ENCODE assay signal across 8 cellular contexts in genomic region chr6:170554086-170554887, GRCh38. TPM values are rescaled to one million over a fixed set of nuclear protein-coding genes. Genes with fewer than 3 reads are reported as not detected.
DNase-seq lines count a peak whose midpoint lies in the region; ATAC-seq and TF ChIP-seq lines count a peak whose summit lies in the region.

Gene TBP, plus strand, starts transcription at chr6:170554369. Its CDS starts 2,661 bp downstream, at chr6:170557030.

- no peak for TF ChIP-seq CTCF in IMR-90 (conservative IDR thresholded peaks at IDR 0.05; ENCODE audit: low read depth, low read length)
- no peak for TF ChIP-seq CTCF in OCI-LY7 (conservative IDR thresholded peaks at IDR 0.05; ENCODE audit: low read length)

- H4K5ac ChIP-seq in IMR-90 (ENCODE audit: low read depth, low read length), result peak within 1 kb of the TSS; percentile 92

- H4K20me1 ChIP-seq in IMR-90 (ENCODE audit: insufficient read depth, low read length) (peaks cover 31% of the 10 kb centered on the region), OCI-LY7 (ENCODE audit: insufficient read depth, low read length) (peaks cover 36% of the 10 kb centered on the region)

- WGBS in IMR-90 (ENCODE audit: extremely low coverage in 2 of 2, insufficient read length in 1 of 2), 2 experiments, result 0% methylated on average over 17 of the region's 48 CpGs; no CpG with 5 or more reads in 1 of the 2 experiments

- DNase-seq in DMS114 treated with DMSO at 0.1 percent for 48 hours (lab: John Stamatoyannopoulos, UW; ENCODE audit: unreplicated experiment) (peak; percentile 91), IMR-90 (peak; percentile 99), OCI-LY7 (ENCODE audit: low spot score) (peak; percentile 98), activated T-cell treated with anti-CD3 and anti-CD28 coated beads for 1 hour (ENCODE audit: low read depth) (peak; percentile 89), epidermal melanocyte (ENCODE audit: insufficient read length, low spot score) (peak; percentile 88), midbrain (lab: John Stamatoyannopoulos, UW) (peak; percentile 99)
- DNase-seq in stimulated activated CD8-positive, alpha-beta memory T cell treated with anti-CD3 and anti-CD28 coated beads, Interleukin-2, amount 100 ng/mL, for 1 hour (ENCODE audit: low read depth in 2 of 2), result peak; percentile 93 to 96

- no peak within 1 kb of the TSS for H2BK20ac ChIP-seq in IMR-90 (ENCODE audit: low read depth, low read length)

- H3K4me3 ChIP-seq in IMR-90 (ENCODE audit: insufficient read depth, low read depth, low read length) (peak within 1 kb of the TSS; percentile 70), OCI-LY7 (ENCODE audit: low read depth, low read length, poor library complexity, severe bottlenecking) (peak within 1 kb of the TSS; percentile 100)

- H3K4ac ChIP-seq in IMR-90 (ENCODE audit: low read depth, low read length), result peak within 1 kb of the TSS; percentile 67

- peak within 1 kb of the TSS; percentile 76 for H2BK5ac ChIP-seq in IMR-90 (ENCODE audit: low read depth, low read length, poor library complexity, severe bottlenecking)

- no peaks in the 10 kb centered on the region for H3K9me1 ChIP-seq in IMR-90 (ENCODE audit: insufficient read depth, low read length)

- ATAC-seq in GM21529 (IDR thresholded peaks at IDR 0.05; ENCODE audit: unreplicated experiment), result peak; percentile 95
- peak; percentile 94 for ATAC-seq in IMR-90 (ENCODE audit: low read depth)

- H2AK9ac ChIP-seq in IMR-90 (replicated peaks; ENCODE audit: low read depth, low read length, poor library complexity), result peak within 1 kb of the TSS; percentile 37

- intact Hi-C loops in IMR-90 (cut with micrococcal nuclease), result no loop called here
- intact Hi-C loops in OCI-LY7 (cut with micrococcal nuclease; ENCODE audit: unreplicated experiment), result loop anchor here (1.0 to 10.0 kb wide), 3 partner anchors 30 to 852 kb away; partner anchors contain the start of genes C6orf120, FAM120B, PDCD2 and WDR27

- POLR2A ChIA-PET in IMR-90 (lab: Charles Lee; ENCODE audit: unreplicated experiment), result no interaction called here
- POLR2A ChIA-PET in OCI-LY7 (lab: Charles Lee), result interaction anchor here (0.8 to 3.1 kb wide), 6 partner anchors 13 to 803 kb away, joined by 3 to 13 read pairs (median 4); partner anchors contain the start of genes DYNLT2, ERMARD and PDCD2

- in situ Hi-C loops in IMR-90 (cut with MboI; ENCODE audit: low sequenced_read_pairs), result no loop called here

- no peaks in the 10 kb centered on the region; the same call in 1 of the 2 replicates for H3K4me1 ChIP-seq in IMR-90 (ENCODE audit: control insufficient read depth, insufficient read depth, low read length)
- peaks cover 38% of the 10 kb centered on the region for H3K4me1 ChIP-seq in OCI-LY7 (ENCODE audit: insufficient read depth, low read length, poor library complexity, severe bottlenecking)

- peak within 1 kb of the TSS; percentile 96 for H3K4me2 ChIP-seq in IMR-90 (ENCODE audit: low read depth, low read length)
- H3K4me2 ChIP-seq in OCI-LY7 (ENCODE audit: low read length), result peak within 1 kb of the TSS; percentile 96

- no peak for TF ChIP-seq RAD21 in IMR-90 (IDR thresholded peaks at IDR 0.05; ENCODE audit: low read length)

- peak within 1 kb of the TSS; percentile 35; the same call in 1 of the 3 replicates for H2BK15ac ChIP-seq in IMR-90 (ENCODE audit: low read depth, low read length)

- H3K9ac ChIP-seq in IMR-90 (ENCODE audit: low read depth, low read length), result peak within 1 kb of the TSS; percentile 93

- peak within 1 kb of the TSS; percentile 90 to 94 for H4K8ac ChIP-seq in IMR-90 (ENCODE audit: low read depth in 2 of 2, low read length in 2 of 2)

- peak within 1 kb of the TSS; percentile 47 for H3K23ac ChIP-seq in IMR-90 (ENCODE audit: low read depth, low read length)

- peak within 1 kb of the TSS; percentile 39 for H3K14ac ChIP-seq in IMR-90 (replicated peaks; ENCODE audit: low read depth, low read length)

- BruUV-seq in IMR-90 (replicated peaks; lab: Mats Ljungman, UMichigan) (TSS peak; percentile 83), OCI-LY7 (replicated peaks; lab: Mats Ljungman, UMichigan) (TSS peak; percentile 71)

- no peaks in the 10 kb centered on the region for H3K27me3 ChIP-seq in IMR-90 (ENCODE audit: control insufficient read depth, insufficient read depth, low read length)

- peak within 1 kb of the TSS; percentile 92 for H2AFZ ChIP-seq in IMR-90 (replicated peaks; ENCODE audit: low read length, poor library complexity)
- peak within 1 kb of the TSS; percentile 99 for H2AFZ ChIP-seq in OCI-LY7 (ENCODE audit: low read length)

- H3K9me3 ChIP-seq in IMR-90 (ENCODE audit: control insufficient read depth, insufficient read depth, low read length) (no peaks in the 10 kb centered on the region), OCI-LY7 (ENCODE audit: low read length) (no peaks in the 10 kb centered on the region)

- H3K27ac ChIP-seq in IMR-90 (ENCODE audit: insufficient read depth, low read length), result peak within 1 kb of the TSS; percentile 90
- H3K27ac ChIP-seq in OCI-LY7 (ENCODE audit: low read depth, low read length, poor library complexity, severe bottlenecking), result peak within 1 kb of the TSS; percentile 81

- H4K91ac ChIP-seq in IMR-90 (ENCODE audit: insufficient read depth, low read depth, low read length), result peak within 1 kb of the TSS; percentile 35

- CTCF ChIA-PET in IMR-90 (lab: Yijun Ruan, JAX) (no interaction called here), OCI-LY7 (lab: Charles Lee; ENCODE audit: unreplicated experiment) (interaction anchor here (1.0 kb wide), 1 partner anchor 805 kb away, joined by 3 read pairs; no protein-coding TSS in a partner anchor)

- H3K9me2 ChIP-seq in OCI-LY7 (ENCODE audit: insufficient read depth, low read length), result no peaks in the 10 kb centered on the region

- H3K36me3 ChIP-seq in IMR-90 (ENCODE audit: control insufficient read depth, insufficient read depth, low read length) (peaks cover 4% of the 10 kb centered on the region), OCI-LY7 (ENCODE audit: insufficient read depth, low read length) (peaks cover 53% of the 10 kb centered on the region)

- dilution Hi-C loops in IMR-90 (cut with HindIII; ENCODE audit: low sequenced_read_pairs, unreplicated experiment), result no loop called here

- H3K79me1 ChIP-seq in IMR-90 (ENCODE audit: low read depth in 1 of 2, low read length in 2 of 2), result peaks cover 4 to 15% of the 10 kb centered on the region in 2 experiments; a peak in 2 of 4 replicates

- peak; percentile 65 for TF ChIP-seq POLR2A in IMR-90 (IDR thresholded peaks at IDR 0.05; ENCODE audit: low read depth, low read length)

- peak within 1 kb of the TSS; percentile 63; the same call in 1 of the 2 replicates for H3K56ac ChIP-seq in IMR-90 (ENCODE audit: extremely low read depth, insufficient read depth, low read length)

- H3K18ac ChIP-seq in IMR-90 (ENCODE audit: low read depth, low read length), result peak within 1 kb of the TSS; percentile 28

- H2BK120ac ChIP-seq in IMR-90 (ENCODE audit: low read depth, low read length), result 0 out of 2 replicates have a peak within 1 kb of the TSS, but pooled peaks have one; percentile 9

- peaks cover 91% of the 10 kb centered on the region for H3K79me2 ChIP-seq in OCI-LY7 (ENCODE audit: insufficient read depth, low read depth, low read length)

- peak within 1 kb of the TSS; percentile 54; the same call in 1 of the 2 replicates for H2AK5ac ChIP-seq in IMR-90 (ENCODE audit: low read depth, low read length)

TF ChIP-seq in IMR-90, 13 proteins besides CTCF, POLR2A, EP300 and RAD21:
- peak; percentile 64; the same call in 1 of the 2 replicates for TF ChIP-seq MXI1 (IDR thresholded peaks at IDR 0.05; ENCODE audit: borderline replicate concordance, low read depth, low read length)
- TF ChIP-seq MAZ (IDR thresholded peaks at IDR 0.05; ENCODE audit: borderline replicate concordance, low read depth, low read length), result peak; percentile 88; the same call in 1 of the 2 replicates
- TF ChIP-seq BHLHE40 (IDR thresholded peaks at IDR 0.05; ENCODE audit: low read depth, low read length), result no peak; the same call in 1 of the 2 replicates
- no peak for TF ChIP-seq FOS (IDR thresholded peaks at IDR 0.05; ENCODE audit: low read depth, low read length)
- no peak for TF ChIP-seq SMC3 (IDR thresholded peaks at IDR 0.05; ENCODE audit: low read depth, low read length)
- TF ChIP-seq, protein P1, sequence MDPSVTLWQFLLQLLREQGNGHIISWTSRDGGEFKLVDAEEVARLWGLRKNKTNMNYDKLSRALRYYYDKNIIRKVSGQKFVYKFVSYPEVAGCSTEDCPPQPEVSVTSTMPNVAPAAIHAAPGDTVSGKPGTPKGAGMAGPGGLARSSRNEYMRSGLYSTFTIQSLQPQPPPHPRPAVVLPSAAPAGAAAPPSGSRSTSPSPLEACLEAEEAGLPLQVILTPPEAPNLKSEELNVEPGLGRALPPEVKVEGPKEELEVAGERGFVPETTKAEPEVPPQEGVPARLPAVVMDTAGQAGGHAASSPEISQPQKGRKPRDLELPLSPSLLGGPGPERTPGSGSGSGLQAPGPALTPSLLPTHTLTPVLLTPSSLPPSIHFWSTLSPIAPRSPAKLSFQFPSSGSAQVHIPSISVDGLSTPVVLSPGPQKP (IDR thresholded peaks at IDR 0.05; ENCODE audit: borderline replicate concordance, low read depth, low read length), result no peak

RNA-seq across cellular contexts. Expression of gene TBP, which starts in this region (rescaled TPM):
- total RNA-seq in IMR-90 (2012; rRNA removed) (8.8 and 12.2 TPM in 2 replicates), OCI-LY7 (2022) (23.3 and 30.9 TPM in 2 replicates)
- 11.9 and 12.5 TPM in 2 replicates for polyA plus RNA-seq in IMR-90 (2012; rRNA removed)
- 21.1 and 33.4 TPM in 2 replicates for polyA plus RNA-seq in IMR-90 (2012; cell fraction: cytosol; rRNA removed)
- 67.2 and 70.9 TPM in 2 replicates for polyA plus RNA-seq in IMR-90 (2012; cell fraction: nucleus; rRNA removed; ENCODE audit: low replicate concordance)
- total RNA-seq in OCI-LY7 (2014; rRNA removed; shearing (Covaris generic)), result 22.4 and 29.2 TPM in 2 replicates

Comparison
In these comparisons a context has a peak if more than half of its experiments do, and no peak if none do; other contexts are left out.
1. Peak in every context shown above with its lines: DNase-seq, ATAC-seq, H3K4me3 ChIP-seq and H3K27ac ChIP-seq.